In genomic region chr4:53644607-53645006, GRCh38 we compare ENCODE assay signal across 12 cellular contexts. TPM values are rescaled to one million over a fixed set of nuclear protein-coding genes. Genes with fewer than 3 reads are reported as not detected.
A peak's percentile ranks its signal among the peaks of the same experiment; 100 is the strongest.
DNase-seq lines count a peak whose midpoint lies in the region; ATAC-seq and TF ChIP-seq lines count a peak whose summit lies in the region.
"Had no signal": no experiment of that assay in that cellular context is flagged by ENCODE, and none has a peak within 500 bp of the region (broad histone marks: within the 10 kb centered on the region; RNA-seq: fewer than 3 reads in every experiment).

No MANE protein-coding gene starts in this region.

- H3K27me3 ChIP-seq in breast epithelium (no peaks in the 10 kb centered on the region), OCI-LY3 (ENCODE audit: low read depth, low read length) (no peaks in the 10 kb centered on the region), upper lobe of right lung (no peaks in the 10 kb centered on the region)
- H3K27me3 ChIP-seq: spleen had no signal

- CTCF ChIA-PET in MCF 10A (lab: Yijun Ruan, JAX) = interaction anchor here (0.6 to 2.1 kb wide), 3 partner anchors 10 to 575 kb away, joined by 3 to 8 read pairs (median 3); no protein-coding TSS in a partner anchor
- CTCF ChIA-PET in HEK293T (lab: Yijun Ruan, JAX) = no interaction called here

- peaks cover 0 to 13% of the 10 kb centered on the region in 2 donors for H3K4me1 ChIP-seq in breast epithelium
- H3K4me1 ChIP-seq in OCI-LY3 (ENCODE audit: low read length) = peaks cover 44% of the 10 kb centered on the region
- peaks cover 15% of the 10 kb centered on the region for H3K4me1 ChIP-seq in upper lobe of right lung

- no peak overlapping the region for H3K27ac Mint-ChIP-seq in MCF 10A (ENCODE audit: low read depth, unreplicated experiment)

- H3K4me2 ChIP-seq in OCI-LY3 (ENCODE audit: low read length) = peak overlapping the region; percentile 34

- TF ChIP-seq CTCF in breast epithelium (IDR thresholded peaks at IDR 0.05) = no peak
- TF ChIP-seq CTCF in MCF 10A (IDR thresholded peaks at IDR 0.05; ENCODE audit: unreplicated experiment) = no peak
- TF ChIP-seq CTCF in OCI-LY3 (IDR thresholded peaks at IDR 0.05; ENCODE audit: low read depth, low read length) = no peak
- no peak for TF ChIP-seq CTCF in upper lobe of right lung (IDR thresholded peaks at IDR 0.05)
- TF ChIP-seq CTCF in coronary artery (IDR thresholded peaks at IDR 0.05) = no peak

- H3K27ac ChIP-seq in breast epithelium = peak overlapping the region; percentile 93 to 94
- no peak overlapping the region for H3K27ac ChIP-seq in OCI-LY3 (ENCODE audit: low read length)
- peak overlapping the region; percentile 44 for H3K27ac ChIP-seq in upper lobe of right lung
- no peak overlapping the region for H3K27ac ChIP-seq in coronary artery
- H3K27ac ChIP-seq: spleen had no signal

- TF ChIP-seq POLR2A in breast epithelium (IDR thresholded peaks at IDR 0.05) = no peak

- no peaks in the 10 kb centered on the region for H3K27me3 Mint-ChIP-seq in MCF 10A (ENCODE audit: insufficient read depth, unreplicated experiment)

- peaks cover 10% of the 10 kb centered on the region for H3K4me1 Mint-ChIP-seq in MCF 10A (ENCODE audit: insufficient read depth, unreplicated experiment)

- peaks cover 5% of the 10 kb centered on the region for H3K36me3 Mint-ChIP-seq in MCF 10A (ENCODE audit: insufficient read depth, unreplicated experiment)

- ATAC-seq in left colon = peak; percentile 95
- ATAC-seq in upper lobe of right lung = peak; percentile 90
- no peak for ATAC-seq in sciatic nerve

- no peaks in the 10 kb centered on the region for H3K79me2 ChIP-seq in OCI-LY3 (ENCODE audit: low read length)

- H3K4me3 ChIP-seq in breast epithelium (no peak overlapping the region), OCI-LY3 (ENCODE audit: low read length) (no peak overlapping the region), upper lobe of right lung (no peak overlapping the region), coronary artery (no peak overlapping the region)
- H3K4me3 ChIP-seq: spleen had no signal

- no peaks in the 10 kb centered on the region for H4K20me1 ChIP-seq in OCI-LY3 (ENCODE audit: insufficient read depth, low read length)

- POLR2A ChIA-PET in MCF 10A (lab: Yijun Ruan, JAX) = interaction anchor here (0.7 to 2.5 kb wide), 2 partner anchors 10 to 412 kb away, joined by 3 to 9 read pairs; no protein-coding TSS in a partner anchor
- POLR2A ChIA-PET in HEK293T (lab: Yijun Ruan, JAX) = no interaction called here

- no peaks in the 10 kb centered on the region for H3K9me3 ChIP-seq in breast epithelium
- no peaks in the 10 kb centered on the region for H3K9me3 ChIP-seq in OCI-LY3 (ENCODE audit: insufficient read depth, low read length)
- no peaks in the 10 kb centered on the region for H3K9me3 ChIP-seq in upper lobe of right lung
- H3K9me3 ChIP-seq: spleen had no signal

- H2AFZ ChIP-seq in OCI-LY3 (ENCODE audit: low read depth, low read length) = no peak overlapping the region

- H3K36me3 ChIP-seq in breast epithelium (no peaks in the 10 kb centered on the region), OCI-LY3 (replicated peaks; ENCODE audit: low read depth, low read length) (no peaks in the 10 kb centered on the region), upper lobe of right lung (no peaks in the 10 kb centered on the region)
- H3K36me3 ChIP-seq: spleen had no signal

- intact Hi-C loops in breast epithelium (cut with DNase I; ENCODE audit: low total_unique reads) (no loop called here), MCF 10A (cut with micrococcal nuclease) (no loop called here), left colon (cut with DNase I, micrococcal nuclease) (no loop called here), upper lobe of right lung (cut with DNase I) (no loop called here), sciatic nerve (cut with DNase I) (no loop called here)

- no peak overlapping the region for H3K4me3 Mint-ChIP-seq in MCF 10A (ENCODE audit: unreplicated experiment)

- peak overlapping the region; percentile 1; the same call in 1 of the 2 replicates for H3K9ac ChIP-seq in OCI-LY3 (ENCODE audit: low read length)

- H3K9me3 Mint-ChIP-seq in MCF 10A (ENCODE audit: unreplicated experiment) = no peaks in the 10 kb centered on the region

- no TSS peak for BruUV-seq in MCF 10A (replicated peaks; lab: Mats Ljungman, UMichigan)

- peak; percentile 82 to 91 for DNase-seq in breast epithelium (ENCODE audit: low spot score in 2 of 2)
- no peak for DNase-seq in MCF 10A (ENCODE audit: unreplicated experiment)
- DNase-seq in left colon = peak; percentile 77 to 94
- DNase-seq in upper lobe of right lung = peak; percentile 72
- no peak for DNase-seq in coronary artery (ENCODE audit: low spot score)
- DNase-seq in sciatic nerve (ENCODE audit: low spot score) = no peak
- no peak for DNase-seq in HEK293T (ENCODE audit: extremely low spot score)
- DNase-seq: kidney glomerular epithelial cell, SHP77 treated with DMSO at 0.1 percent for 48 hours, spleen had no signal

TF ChIP-seq in HEK293T, 16 proteins besides CTCF, POLR2A, EP300 and RAD21:
- no peak for TF ChIP-seq SP1 (IDR thresholded peaks at IDR 0.05)
- no peak for TF ChIP-seq HDGF (IDR thresholded peaks at IDR 0.05; ENCODE audit: borderline replicate concordance)
- no peak for TF ChIP-seq BHLHE40 (IDR thresholded peaks at IDR 0.05; ENCODE audit: borderline replicate concordance)
- no peak for TF ChIP-seq FOXA1 (IDR thresholded peaks at IDR 0.05)
- no peak for TF ChIP-seq L3MBTL2 (conservative IDR thresholded peaks at IDR 0.05)
- no peak for TF ChIP-seq FOXM1 (IDR thresholded peaks at IDR 0.05; ENCODE audit: borderline replicate concordance)
- no peak for TF ChIP-seq NFRKB (IDR thresholded peaks at IDR 0.05)
- no peak for TF ChIP-seq ZNF384 (IDR thresholded peaks at IDR 0.05)
- no peak for TF ChIP-seq CTBP1 (IDR thresholded peaks at IDR 0.05; ENCODE audit: borderline replicate concordance)
- TF ChIP-seq, protein P1, sequence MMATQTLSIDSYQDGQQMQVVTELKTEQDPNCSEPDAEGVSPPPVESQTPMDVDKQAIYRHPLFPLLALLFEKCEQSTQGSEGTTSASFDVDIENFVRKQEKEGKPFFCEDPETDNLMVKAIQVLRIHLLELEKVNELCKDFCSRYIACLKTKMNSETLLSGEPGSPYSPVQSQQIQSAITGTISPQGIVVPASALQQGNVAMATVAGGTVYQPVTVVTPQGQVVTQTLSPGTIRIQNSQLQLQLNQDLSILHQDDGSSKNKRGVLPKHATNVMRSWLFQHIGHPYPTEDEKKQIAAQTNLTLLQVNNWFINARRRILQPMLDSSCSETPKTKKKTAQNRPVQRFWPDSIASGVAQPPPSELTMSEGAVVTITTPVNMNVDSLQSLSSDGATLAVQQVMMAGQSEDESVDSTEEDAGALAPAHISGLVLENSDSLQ (IDR thresholded peaks at IDR 0.05) = no peak
- TF ChIP-seq ELF4 (IDR thresholded peaks at IDR 0.05) = no peak
- TF ChIP-seq TARDBP (IDR thresholded peaks at IDR 0.05) = no peak
- no peak for TF ChIP-seq ARNT (IDR thresholded peaks at IDR 0.05)
- no peak for TF ChIP-seq LEF1 (IDR thresholded peaks at IDR 0.05; ENCODE audit: borderline replicate concordance)
- no peak for TF ChIP-seq SUZ12 (IDR thresholded peaks at IDR 0.05)

RNA-seq across cellular contexts. Expression of gene LNX1, which starts 53.3 kb away (rescaled TPM):
- total RNA-seq in breast epithelium = 10 to 100 TPM; 19.7 to 22.6 (median 22.5) TPM
- total RNA-seq in MCF 10A (2022) = not detected in 2 replicates
- total RNA-seq in left colon = 10 to 100 TPM; 17.5 to 18.4 TPM
- total RNA-seq in upper lobe of right lung = 6.0 TPM
- total RNA-seq in sciatic nerve = 7.9 TPM
- total RNA-seq: activated CD8-positive, alpha-beta memory T cell treated with anti-CD3 and anti-CD28 coated beads for 36 hours had no signal

Comparison
In these comparisons a context has a peak if more than half of its experiments do, and no peak if none do; other contexts are left out.
1. DNase-seq: peak in breast epithelium (2 of 2), left colon (2 of 2) and upper lobe of right lung (single experiment); none in MCF 10A (single experiment), coronary artery (single experiment), sciatic nerve (single experiment) and HEK293T (single experiment).
2. H3K27ac ChIP-seq: peak in breast epithelium (2 of 2) and upper lobe of right lung (single experiment); none in OCI-LY3 (single experiment) and coronary artery (0 of 2).